Comparison of ENCODE assay signal across 19 cellular contexts in genomic region chr11:61842421-61842820, GRCh38.
"Had no signal": no experiment of that assay in that cellular context is flagged by ENCODE, and none has a peak within 500 bp of the region (broad histone marks: within the 10 kb centered on the region; RNA-seq: fewer than 3 reads in every experiment).

No MANE protein-coding gene starts in this region.

- H3K27ac Mint-ChIP-seq: activated CD4-positive, alpha-beta memory T cell treated with anti-CD3 and anti-CD28 coated beads, Interleukin-2, amount 10 ng/mL, durations not matched to agents 7 days and 5 days; activated CD4-positive, alpha-beta T cell treated with anti-CD3 and anti-CD28 coated beads for 36 hours; activated naive CD4-positive, alpha-beta T cell treated with anti-CD3 and anti-CD28 coated beads, Interleukin-2, amount 50 U/mL, for 72 hours; mesothelial cell of epicardium had no signal

- H3K27me3 ChIP-seq: foreskin keratinocyte had no signal

- H3K4me1 Mint-ChIP-seq: activated CD4-positive, alpha-beta T cell treated with anti-CD3 and anti-CD28 coated beads for 36 hours; mesothelial cell of epicardium had no signal

- H3K4me3 ChIP-seq: lung had no signal

- H3K4me1 ChIP-seq: foreskin keratinocyte had no signal

- H3K27ac ChIP-seq: foreskin keratinocyte had no signal

- H3K27me3 Mint-ChIP-seq: activated CD4-positive, alpha-beta memory T cell treated with anti-CD3 and anti-CD28 coated beads, Interleukin-2, amount 10 ng/mL, durations not matched to agents 7 days and 5 days; activated CD4-positive, alpha-beta T cell treated with anti-CD3 and anti-CD28 coated beads for 36 hours had no signal

- H3K9me3 Mint-ChIP-seq: activated CD4-positive, alpha-beta memory T cell treated with anti-CD3 and anti-CD28 coated beads, Interleukin-2, amount 10 ng/mL, durations not matched to agents 7 days and 5 days; activated naive CD4-positive, alpha-beta T cell treated with anti-CD3 and anti-CD28 coated beads, Interleukin-2, amount 50 U/mL, for 72 hours; immature natural killer cell had no signal

- ATAC-seq: activated CD4-positive, alpha-beta T cell treated with anti-CD3 and anti-CD28 coated beads for 36 hours; activated naive CD4-positive, alpha-beta T cell treated with anti-CD3 and anti-CD28 coated beads, Interleukin-2, amount 50 U/mL, for 72 hours; foreskin keratinocyte had no signal

- DNase-seq: activated CD4-positive, alpha-beta memory T cell treated with anti-CD3 and anti-CD28 coated beads, Interleukin-2, amount 10 ng/mL, durations not matched to agents 7 days and 5 days; activated CD4-positive, alpha-beta T cell treated with anti-CD3 and anti-CD28 coated beads for 36 hours; activated effector memory CD4-positive, alpha-beta T cell treated with anti-CD3 and anti-CD28 coated beads, Interleukin-2, amount 50 U/mL, for 16 hours; activated T-cell treated with anti-CD3 and anti-CD28 coated beads, Interleukin-2, amount 50 U/mL, for 48 hours; amniotic stem cell; central memory CD4-positive, alpha-beta T cell; effector memory CD4-positive, alpha-beta T cell; foreskin keratinocyte; glutamatergic neuron; immature natural killer cell; left cardiac atrium; stimulated activated CD4-positive, alpha-beta T cell treated with anti-CD3 and anti-CD28 coated beads, Interleukin-15, amount 100 ng/mL, for 24 hours; stimulated activated CD4-positive, alpha-beta T cell treated with anti-CD3 and anti-CD28 coated beads, Interleukin-4, amount 100 ng/mL, for 1 hour; stimulated activated naive CD4-positive, alpha-beta T cell; T-helper 2 cell; trophoblast cell had no signal

- H3K4me3 Mint-ChIP-seq: activated CD4-positive, alpha-beta memory T cell treated with anti-CD3 and anti-CD28 coated beads, Interleukin-2, amount 10 ng/mL, durations not matched to agents 7 days and 5 days; activated CD4-positive, alpha-beta T cell treated with anti-CD3 and anti-CD28 coated beads for 36 hours; immature natural killer cell; mesothelial cell of epicardium had no signal
